Comparison of ENCODE assay signal across 1 cellular context in genomic region chr19:7181626-7182025, GRCh38.
TF ChIP-seq lines count a peak whose summit lies in the region.
"Not testable (repeated sequence)": the region's sequence is repeated elsewhere in the genome, so short reads cannot be mapped to it uniquely, and the experiment has no call there.

No MANE protein-coding gene starts in this region.

TF ChIP-seq in HepG2, 621 proteins besides CTCF, POLR2A, EP300 and RAD21:
- TF ChIP-seq HNF4A (CRISPR knock-in tag; IDR thresholded peaks at IDR 0.05) (peak; percentile 29; the same call in 1 of the 2 replicates), RXRA (CRISPR knock-in tag; IDR thresholded peaks at IDR 0.05) (peak; percentile 40; the same call in 1 of the 2 replicates), NR2F6 (CRISPR knock-in tag; IDR thresholded peaks at IDR 0.05) (peak; percentile 28; the same call in 1 of the 2 replicates), RARA (CRISPR knock-in tag; IDR thresholded peaks at IDR 0.05) (peak; percentile 62)
- TF ChIP-seq NR2F6 (IDR thresholded peaks at IDR 0.05) = not testable (repeated sequence)
